Comparison of ENCODE assay signal across 13 cellular contexts in the genomic region with DNA sequence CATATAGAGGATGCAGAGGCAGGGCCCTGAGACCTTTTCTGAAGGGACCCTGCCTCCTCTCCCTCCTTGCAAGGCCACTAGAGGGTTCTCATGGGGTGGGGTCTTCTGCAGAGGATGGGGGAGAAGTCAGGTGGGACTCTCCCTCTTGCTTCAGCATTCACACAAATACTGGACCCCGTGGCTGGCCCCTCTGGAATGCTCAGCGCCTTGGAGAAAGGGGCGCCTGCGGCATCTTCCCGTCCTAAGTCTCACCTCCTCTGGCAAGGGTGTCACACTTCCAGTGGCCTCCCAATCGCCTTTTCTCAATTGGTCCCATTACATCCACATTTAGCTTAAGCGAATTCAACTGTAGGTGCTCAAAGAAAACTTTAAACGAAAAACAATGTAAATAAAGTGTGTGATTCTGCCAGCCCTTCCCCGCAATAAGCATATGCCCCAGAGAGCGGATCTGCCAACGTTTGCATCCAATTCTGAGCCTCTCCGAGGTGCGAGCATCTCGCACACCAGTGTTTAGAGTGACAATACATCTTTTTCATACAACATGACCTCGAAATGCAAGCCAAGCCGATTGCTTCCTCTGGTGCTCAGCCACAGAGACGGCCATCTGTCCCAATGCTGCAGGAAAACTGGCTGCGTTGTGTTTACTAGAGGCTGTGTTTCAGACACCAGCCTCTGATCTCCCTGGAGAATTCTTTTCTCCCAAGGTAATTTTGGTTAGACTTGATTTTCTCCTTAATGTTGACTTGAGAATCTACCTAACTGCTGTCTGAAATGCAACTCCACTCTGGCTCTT.
"Had no signal": no experiment of that assay in that cellular context is flagged by ENCODE, and none has a peak within 500 bp of the region (broad histone marks: within the 10 kb centered on the region; RNA-seq: fewer than 3 reads in every experiment).

No MANE protein-coding gene starts in this region.

- ATAC-seq: left colon; naive thymus-derived CD4-positive, alpha-beta T cell; sciatic nerve; stimulated activated naive B cell treated with anti-CD40 and anti-IgM and Interleukin-4, amounts not matched to agents 10 μg/mL and 1 μg/mL and 100 μg/mL, for 72 hours; stimulated activated naive CD8-positive, alpha-beta T cell treated with anti-CD3 and anti-CD28 coated beads, Interleukin-15, amount 100 ng/mL, for 72 hours; upper lobe of right lung had no signal

- DNase-seq: effector CD8-positive, alpha-beta T cell; foreskin melanocyte; kidney; left colon; naive thymus-derived CD4-positive, alpha-beta T cell; nephron progenitor cell; stimulated activated CD4-positive, alpha-beta T cell treated with anti-CD3 and anti-CD28 coated beads, Interleukin-2, amount 100 ng/mL, for 24 hours; stimulated activated CD4-positive, alpha-beta T cell treated with anti-CD3 and anti-CD28 coated beads, Interleukin-4, amount 100 ng/mL, for 4 hours; stimulated activated naive B cell treated with anti-CD40 and anti-IgM and Interleukin-4, amounts not matched to agents 10 μg/mL and 1 μg/mL and 100 μg/mL, for 72 hours; stimulated activated naive CD8-positive, alpha-beta T cell treated with anti-CD3 and anti-CD28 coated beads, Interleukin-15, amount 100 ng/mL, for 72 hours; testis; upper lobe of right lung had no signal
